Comparison of ENCODE assay signal across 9 cellular contexts in genomic region chrX:80004458-80004857, GRCh38. TPM values are rescaled to one million over a fixed set of nuclear protein-coding genes. Genes with fewer than 3 reads are reported as not detected.
"Had no signal": no experiment of that assay in that cellular context is flagged by ENCODE, and none has a peak within 500 bp of the region (broad histone marks: within the 10 kb centered on the region; RNA-seq: fewer than 3 reads in every experiment).

No MANE protein-coding gene starts in this region.

- H3K4me2 ChIP-seq: KMS-11 had no signal

- DNase-seq: KBM-7, KG1 had no signal

- H3K27ac ChIP-seq: HL-60, KMS-11 had no signal

- FAIRE-seq: HTR-8/SVneo, K562 had no signal

- H3K4me3 Mint-ChIP-seq: IgD-negative memory B cell had no signal

- H3K36me3 Mint-ChIP-seq: IgD-negative memory B cell had no signal

- H3K4me3 ChIP-seq: K562 had no signal

- H3K27ac Mint-ChIP-seq: IgD-negative memory B cell had no signal

- H3K4me1 Mint-ChIP-seq: IgD-negative memory B cell had no signal

- ATAC-seq: K562 had no signal

- H3K27me3 Mint-ChIP-seq: IgD-negative memory B cell had no signal

- H3K9ac ChIP-seq: KMS-11 had no signal

RNA-seq across cellular contexts. Expression of gene TBX22, which starts 10.1 kb away (rescaled TPM):
- total RNA-seq: HT-29, HT1080, K562 had no signal
- polyA plus RNA-seq: IgD-negative memory B cell, K562 had no signal
